In the genomic region with DNA sequence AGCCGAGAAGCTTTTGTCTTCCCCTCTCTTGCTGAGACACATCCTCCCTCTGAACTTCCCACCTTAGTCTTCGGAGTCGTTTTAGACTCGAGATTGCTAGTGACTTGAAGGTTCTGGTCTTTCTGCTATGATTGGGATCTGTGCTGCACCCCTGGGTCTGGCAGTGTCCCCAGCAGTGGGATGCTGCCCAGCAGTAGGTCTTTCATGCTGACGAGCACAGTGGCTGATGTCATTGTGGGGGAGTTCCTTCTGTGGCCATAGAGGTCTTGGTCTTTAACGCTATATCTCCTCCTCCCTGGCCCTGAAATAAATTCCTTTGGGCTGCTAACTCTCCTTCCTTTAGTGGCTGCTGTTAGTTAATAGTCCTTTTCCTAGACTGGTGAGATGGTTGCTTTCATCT, we compare ENCODE assay signal across 15 cellular contexts.
DNase-seq lines count a peak whose midpoint lies in the region; ATAC-seq and TF ChIP-seq lines count a peak whose summit lies in the region.
"Had no signal": no experiment of that assay in that cellular context is flagged by ENCODE, and none has a peak within 500 bp of the region (broad histone marks: within the 10 kb centered on the region; RNA-seq: fewer than 3 reads in every experiment).

No MANE protein-coding gene starts in this region.

- H3K4me3 ChIP-seq in ACC112 (ENCODE audit: low read depth, low read length) (peak overlapping the region; percentile 43; the same call in 1 of the 2 replicates), H7 (ENCODE audit: insufficient read depth, low read depth, low read length) (no peak overlapping the region)
- H3K4me3 ChIP-seq: lower lobe of right lung, suprapubic skin had no signal

- H3K9me3 Mint-ChIP-seq in chondrocyte (ENCODE audit: low read depth), result no peaks in the 10 kb centered on the region

- H2AFZ ChIP-seq in ACC112 (ENCODE audit: low read length, unreplicated experiment), result no peak overlapping the region

- no peaks in the 10 kb centered on the region for H3K27me3 Mint-ChIP-seq in chondrocyte (ENCODE audit: low read depth)

- no peak for ATAC-seq in HG02610 (IDR thresholded peaks at IDR 0.05; ENCODE audit: unreplicated experiment)
- ATAC-seq: SK-N-SH treated with all-trans-retinoic acid at 6 μM for 48 hours had no signal

- H3K27ac Mint-ChIP-seq in chondrocyte (ENCODE audit: unreplicated experiment), result peak overlapping the region; percentile 64

- peaks cover 73% of the 10 kb centered on the region for H3K4me1 ChIP-seq in ACC112 (ENCODE audit: control insufficient read depth, insufficient read depth, low read length, unreplicated experiment)

- DNase-seq in NCI-H226 (peak; percentile 89), chondrocyte (ENCODE audit: low spot score) (no peak), myocyte (ENCODE audit: low read depth) (peak; percentile 34), H7 (no peak), DMS53 treated with DMSO at 0.1 percent for 48 hours (lab: John Stamatoyannopoulos, UW; ENCODE audit: unreplicated experiment) (no peak)
- DNase-seq in activated naive CD4-positive, alpha-beta T cell (lab: John Stamatoyannopoulos, UW), result no peak
- DNase-seq: activated CD4-positive, CD25-positive, alpha-beta regulatory T cell; activated naive CD4-positive, alpha-beta T cell treated with anti-CD3 and anti-CD28 coated beads, Interleukin-2, amount 50 U/mL, for 16 hours; DMS79; lower lobe of right lung; NCI-H1105 treated with DMSO at 0.1 percent for 48 hours had no signal

- peak overlapping the region; percentile 75 for H3K27ac ChIP-seq in ACC112 (ENCODE audit: low read depth, low read length)
- H3K27ac ChIP-seq: lower lobe of right lung, suprapubic skin had no signal

- H3K79me2 ChIP-seq in ACC112 (ENCODE audit: control insufficient read depth, insufficient read depth, low read length, unreplicated experiment), result peaks cover 92% of the 10 kb centered on the region

- no peaks in the 10 kb centered on the region for H3K36me3 Mint-ChIP-seq in chondrocyte (ENCODE audit: low read depth)

- H3K36me3 ChIP-seq in ACC112 (ENCODE audit: insufficient read depth, low read length) (no peaks in the 10 kb centered on the region), H7 (replicated peaks; ENCODE audit: control insufficient read depth, insufficient read depth, low read length) (no peaks in the 10 kb centered on the region)
- H3K36me3 ChIP-seq: lower lobe of right lung, suprapubic skin had no signal

- TF ChIP-seq CTCF in chondrocyte (IDR thresholded peaks at IDR 0.05), result no peak

- H3K4me1 Mint-ChIP-seq in chondrocyte (ENCODE audit: low read depth), result peaks cover 70% of the 10 kb centered on the region

- H3K4me3 Mint-ChIP-seq in chondrocyte (ENCODE audit: unreplicated experiment), result no peak overlapping the region

- no peaks in the 10 kb centered on the region for H3K27me3 ChIP-seq in ACC112 (ENCODE audit: insufficient read depth, low read length)
- no peaks in the 10 kb centered on the region for H3K27me3 ChIP-seq in H7 (ENCODE audit: control insufficient read depth, insufficient read depth, low read length)
- H3K27me3 ChIP-seq: suprapubic skin had no signal

Comparison
In these comparisons a context has a peak if more than half of its experiments do, and no peak if none do; other contexts are left out.
1. DNase-seq: peak in NCI-H226 (single experiment) and myocyte (single experiment); none in chondrocyte (single experiment), H7 (single experiment), activated naive CD4-positive, alpha-beta T cell (0 of 4) and DMS53 treated with DMSO at 0.1 percent for 48 hours (single experiment).